In genomic region chr2:80059381-80059907, GRCh38 we compare ENCODE assay signal across 25 cellular contexts.
"Had no signal": no experiment of that assay in that cellular context is flagged by ENCODE, and none has a peak within 500 bp of the region (broad histone marks: within the 10 kb centered on the region; RNA-seq: fewer than 3 reads in every experiment).

No MANE protein-coding gene starts in this region.

- H3K4me1 ChIP-seq: ascending aorta, esophagus muscularis mucosa, gastroesophageal sphincter, heart right ventricle, tibial nerve, uterus had no signal

- DNase-seq: activated CD4-positive, alpha-beta T cell treated with anti-CD3 and anti-CD28 coated beads for 1 hour; activated CD8-positive, alpha-beta memory T cell treated with anti-CD3 and anti-CD28 coated beads for 24 hours; activated CD8-positive, alpha-beta memory T cell treated with anti-CD3 and anti-CD28 coated beads, Interleukin-2, amount 50 U/mL, for 48 hours; activated effector memory CD4-positive, alpha-beta T cell treated with Interleukin-2 at 50 U/mL for 16 hours; activated naive CD4-positive, alpha-beta T cell treated with anti-CD3 and anti-CD28 coated beads, Interleukin-2, amount 50 U/mL, for 16 hours; activated T-cell treated with anti-CD3 and anti-CD28 coated beads, Interleukin-2, amount 50 U/mL, for 48 hours; cerebellar nuclear complex; effector CD8-positive, alpha-beta T cell; heart right ventricle; mammary epithelial cell; nephron progenitor cell; right cardiac atrium; stimulated activated naive CD8-positive, alpha-beta T cell treated with anti-CD3 and anti-CD28 coated beads, Interleukin-15, Interleukin-2, amounts not matched to agents 100 U/mL and 50 U/mL, for 24 hours; substantia nigra; T-helper 2 cell; uterus had no signal

- H3K36me3 ChIP-seq: ascending aorta, esophagus muscularis mucosa, gastroesophageal sphincter, heart right ventricle, tibial nerve, uterus had no signal

- H3K9me3 ChIP-seq: ascending aorta, esophagus muscularis mucosa, gastroesophageal sphincter, heart right ventricle, tibial nerve, uterus had no signal

- H3K27ac ChIP-seq: ascending aorta, esophagus muscularis mucosa, gastroesophageal sphincter, heart right ventricle, skin epidermis, tibial nerve, uterus, VCaP had no signal

- ATAC-seq: gastroesophageal sphincter; heart right ventricle; left lobe of liver; right cardiac atrium; stimulated activated naive CD8-positive, alpha-beta T cell treated with anti-CD3 and anti-CD28 coated beads, Interleukin-15, Interleukin-2, amounts not matched to agents 100 U/mL and 50 U/mL, for 24 hours had no signal

- H3K27me3 ChIP-seq: ascending aorta, esophagus muscularis mucosa, gastroesophageal sphincter, tibial nerve, uterus had no signal

- FAIRE-seq: endothelial cell of umbilical vein, islet of Langerhans had no signal

- H3K4me3 ChIP-seq: ascending aorta, esophagus muscularis mucosa, gastroesophageal sphincter, heart right ventricle, skin epidermis, tibial nerve, uterus had no signal
